18 cellular contexts compared by ENCODE assay signal in genomic region chr5:136211282-136211681, GRCh38. TPM values are rescaled to one million over a fixed set of nuclear protein-coding genes. Genes with fewer than 3 reads are reported as not detected.
DNase-seq lines count a peak whose midpoint lies in the region; ATAC-seq and TF ChIP-seq lines count a peak whose summit lies in the region.
"Had no signal": no experiment of that assay in that cellular context is flagged by ENCODE, and none has a peak within 500 bp of the region (broad histone marks: within the 10 kb centered on the region; RNA-seq: fewer than 3 reads in every experiment).

No MANE protein-coding gene starts in this region.

- no peaks in the 10 kb centered on the region for H3K36me3 ChIP-seq in GM23338 (ENCODE audit: insufficient read depth)

- no peak for TF ChIP-seq CTCF in GM23338 (conservative IDR thresholded peaks at IDR 0.05; ENCODE audit: low read depth in 2 of 2)

- no peak overlapping the region for H2AFZ ChIP-seq in GM23338
- H2AFZ ChIP-seq: GM23248 had no signal

- no peak for DNase-seq in GM23338 (ENCODE audit: low spot score)
- peak; percentile 10 for DNase-seq in NCI-H69 (lab: John Stamatoyannopoulos, UW)
- DNase-seq in mesenteric fat pad (ENCODE audit: low spot score): peak; percentile 65
- no peak for DNase-seq in medulla oblongata (ENCODE audit: extremely low spot score)
- DNase-seq: 8988T; ACHN; CD4-positive, alpha-beta memory T cell; COR-L47; DMS153; DND-41; GM23248; H9; HFFc6 had no signal

- no peaks in the 10 kb centered on the region for H4K20me1 ChIP-seq in GM23338 (replicated peaks; ENCODE audit: insufficient read depth)

- no peaks in the 10 kb centered on the region for H3K9me3 Mint-ChIP-seq in GM23338
- H3K9me3 Mint-ChIP-seq: CD4-positive, alpha-beta memory T cell; H9; HFFc6 had no signal

- peaks cover 8% of the 10 kb centered on the region; the same call in 2 of the 3 replicates for H3K4me1 Mint-ChIP-seq in GM23338
- H3K4me1 Mint-ChIP-seq: CD4-positive, alpha-beta memory T cell had no signal

- no peak overlapping the region for H3K4me2 ChIP-seq in GM23338
- H3K4me2 ChIP-seq: A549 had no signal

- H3F3A ChIP-seq in GM23338 (replicated peaks; ENCODE audit: low read depth): no peaks in the 10 kb centered on the region

- no peaks in the 10 kb centered on the region for H3K79me2 ChIP-seq in GM23338 (replicated peaks; ENCODE audit: insufficient read depth)

- peaks cover 43% of the 10 kb centered on the region for H3K27me3 Mint-ChIP-seq in GM23338 (ENCODE audit: insufficient read depth, low read depth, poor library complexity)

- no peak overlapping the region for H3K27ac ChIP-seq in GM23338 (ENCODE audit: low read depth)
- H3K27ac ChIP-seq: A549, GM23248 had no signal

- H3K36me3 Mint-ChIP-seq in GM23338 (ENCODE audit: low read depth): peaks cover 1% of the 10 kb centered on the region; the same call in 1 of the 3 replicates
- H3K36me3 Mint-ChIP-seq: CD4-positive, alpha-beta memory T cell had no signal

- H3K27me3 ChIP-seq in GM23338 (ENCODE audit: insufficient read depth): peaks cover 28% of the 10 kb centered on the region

- H3K9me2 ChIP-seq in GM23338 (ENCODE audit: insufficient read depth): no peaks in the 10 kb centered on the region

- ATAC-seq in GM23338 (peak; percentile 19; the same call in 1 of the 3 replicates), GM21381 (IDR thresholded peaks at IDR 0.05; ENCODE audit: unreplicated experiment) (no peak), HG02885 (IDR thresholded peaks at IDR 0.05; ENCODE audit: poor library complexity, unreplicated experiment) (no peak)

- no peak overlapping the region; the same call in 2 of the 3 replicates for H3K4me3 Mint-ChIP-seq in GM23338
- H3K4me3 Mint-ChIP-seq: CD4-positive, alpha-beta memory T cell; H9; HFFc6 had no signal

- H3K4me1 ChIP-seq in GM23338 (ENCODE audit: insufficient read depth): no peaks in the 10 kb centered on the region
- H3K4me1 ChIP-seq: A549 had no signal

- no peak overlapping the region for H3K4me3 ChIP-seq in GM23338
- H3K4me3 ChIP-seq: A549, GM23248 had no signal

- no peak overlapping the region for H3K27ac Mint-ChIP-seq in GM23338
- H3K27ac Mint-ChIP-seq: CD4-positive, alpha-beta memory T cell; H9; HFFc6 had no signal

TF ChIP-seq in GM23338, 12 proteins besides CTCF, POLR2A, EP300 and RAD21 (continues in another document):
- TF ChIP-seq EZH2phosphoT487 (IDR thresholded peaks at IDR 0.05; ENCODE audit: unreplicated experiment) (no peak), JUNB (IDR thresholded peaks at IDR 0.05; ENCODE audit: unreplicated experiment) (no peak), POLR2AphosphoS5 (IDR thresholded peaks at IDR 0.05; ENCODE audit: low read depth) (no peak), REST (IDR thresholded peaks at IDR 0.05; ENCODE audit: unreplicated experiment) (no peak), ZNF462 (CRISPR knock-in tag; IDR thresholded peaks at IDR 0.05) (no peak), STAT1 (IDR thresholded peaks at IDR 0.05; ENCODE audit: unreplicated experiment) (no peak), ETS1 (IDR thresholded peaks at IDR 0.05) (no peak), ZNF331 (CRISPR knock-in tag; IDR thresholded peaks at IDR 0.05; ENCODE audit: low read depth) (no peak), NANOG (IDR thresholded peaks at IDR 0.05; ENCODE audit: borderline replicate concordance) (no peak), CREB1 (CRISPR knock-in tag; IDR thresholded peaks at IDR 0.05; ENCODE audit: low read depth) (no peak), EZH2 (IDR thresholded peaks at IDR 0.05; ENCODE audit: low read depth, unreplicated experiment) (no peak)

RNA-seq across cellular contexts. Expression of gene SMIM32, which starts 18.3 kb away (rescaled TPM):
- total RNA-seq in GM23338 (2014; rRNA removed; shearing (Covaris generic)): 0.19 and 0.56 TPM in 2 replicates
- polyA plus RNA-seq in GM23338 (2016; fragmentation: Nextera tagmentation; extraction: Ambion mirVana): 0.17 and 0.27 TPM in 2 replicates
- total RNA-seq in mesenteric fat pad: not detected
- total RNA-seq: CD4-positive, alpha-beta memory T cell; GM23248; H4; H9; HFFc6 had no signal
- polyA plus RNA-seq: A549; BJ; CD4-positive, alpha-beta memory T cell; GM23248 had no signal

Comparison
In these comparisons a context has a peak if more than half of its experiments do, and no peak if none do; other contexts are left out.
1. DNase-seq: peak in NCI-H69 (single experiment) and mesenteric fat pad (single experiment); none in GM23338 (single experiment) and medulla oblongata (single experiment).